Comparison of ENCODE assay signal across 22 cellular contexts in the genomic region with DNA sequence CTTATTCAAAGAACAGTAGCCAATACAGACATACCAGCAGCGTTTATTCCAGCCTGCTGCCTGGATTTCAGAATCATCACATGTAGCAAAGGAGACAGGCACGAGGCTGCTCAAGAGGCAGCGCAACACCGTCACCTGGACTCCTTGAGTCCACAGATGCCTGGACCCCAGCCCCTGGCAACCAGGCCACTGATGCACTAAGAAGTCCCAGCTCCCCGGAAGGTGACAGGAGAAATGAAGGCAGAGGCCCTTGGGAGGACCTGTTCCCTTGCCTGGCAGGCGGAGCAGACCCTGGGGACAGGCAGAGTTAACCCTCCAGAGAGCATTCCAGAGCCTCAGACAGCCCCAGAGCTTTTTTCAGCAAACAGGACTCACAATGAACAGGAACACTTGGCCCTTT. TPM values are rescaled to one million over a fixed set of nuclear protein-coding genes. Genes with fewer than 3 reads are reported as not detected.
DNase-seq lines count a peak whose midpoint lies in the region; ATAC-seq and TF ChIP-seq lines count a peak whose summit lies in the region.
"Had no signal": no experiment of that assay in that cellular context is flagged by ENCODE, and none has a peak within 500 bp of the region (broad histone marks: within the 10 kb centered on the region; RNA-seq: fewer than 3 reads in every experiment).

No MANE protein-coding gene starts in this region.

- H3K4me3 ChIP-seq in endodermal cell (ENCODE audit: low read length): no peak overlapping the region
- no peak overlapping the region for H3K4me3 ChIP-seq in BE2C (ENCODE audit: low read depth, low read length)

- no peaks in the 10 kb centered on the region for H3K27me3 Mint-ChIP-seq in WTC11 (ENCODE audit: low read depth)
- no peaks in the 10 kb centered on the region for H3K27me3 Mint-ChIP-seq in endodermal cell (ENCODE audit: insufficient read depth)
- H3K27me3 Mint-ChIP-seq in type B pancreatic cell: no peaks in the 10 kb centered on the region
- H3K27me3 Mint-ChIP-seq: IgD-negative memory B cell had no signal

- H3K9me3 Mint-ChIP-seq in WTC11 (no peaks in the 10 kb centered on the region), endodermal cell (no peaks in the 10 kb centered on the region), type B pancreatic cell (no peaks in the 10 kb centered on the region)
- H3K9me3 Mint-ChIP-seq: CD8-positive, alpha-beta memory T cell; IgD-negative memory B cell had no signal

- H3K9ac ChIP-seq in endodermal cell (ENCODE audit: extremely low read depth, low read length, poor library complexity, severe bottlenecking): no peak overlapping the region

- intact Hi-C loops in posterior vena cava (cut with DNase I): no loop called here

- H3K9me3 ChIP-seq in endodermal cell (ENCODE audit: control insufficient read depth, low read length) (no peaks in the 10 kb centered on the region), BE2C (no peaks in the 10 kb centered on the region)

- WGBS in endodermal cell (ENCODE audit: insufficient coverage in 1 of 2, insufficient read length in 1 of 2), 2 experiments: 90 to 95% methylated on average over 4 to 6 of the region's 6 CpGs

- H3K36me3 ChIP-seq in endodermal cell (ENCODE audit: control insufficient read depth, insufficient read depth, low read length): peaks cover 61% of the 10 kb centered on the region
- H3K36me3 ChIP-seq in BE2C: peaks cover 5% of the 10 kb centered on the region

- H3K36me3 Mint-ChIP-seq in WTC11 (peaks cover 24% of the 10 kb centered on the region), endodermal cell (ENCODE audit: low read depth) (peaks cover 50% of the 10 kb centered on the region), type B pancreatic cell (peaks cover 11% of the 10 kb centered on the region)

- H3K27ac Mint-ChIP-seq in WTC11 (0 out of 2 replicates have a peak overlapping the region, but pooled peaks have one; percentile 27), endodermal cell (no peak overlapping the region), type B pancreatic cell (peak overlapping the region; percentile 80)

- H3K4me1 ChIP-seq in endodermal cell (ENCODE audit: control insufficient read depth, insufficient read depth, low read length): peaks cover 11% of the 10 kb centered on the region
- no peaks in the 10 kb centered on the region for H3K4me1 ChIP-seq in BE2C

- CTCF ChIA-PET in WTC11 (lab: Charles Lee): interaction anchor here (5.9 to 22.8 kb wide), 3 partner anchors 16 to 99 kb away, joined by 32 to 456 read pairs (median 66); a partner anchor contains a TSS

- no peak for DNase-seq in WTC11 (ENCODE audit: low spot score)
- peak; percentile 36 for DNase-seq in endodermal cell
- DNase-seq in posterior vena cava (ENCODE audit: low spot score): peak; percentile 66
- no peak for DNase-seq in type B pancreatic cell (ENCODE audit: extremely low spot score, unreplicated experiment)
- no peak for DNase-seq in BE2C
- DNase-seq: C1 segment of cervical spinal cord; CD8-positive, alpha-beta memory T cell; NCI-H1105; NCI-H146; NCI-H2029 treated with DMSO at 0.1 percent for 48 hours; NCI-H226; NCI-H524; NCI-H774; NK-92 treated with Interleukin-12 subunit alpha and Interleukin-12 subunit beta, amount 100 ng/mL, for 24 hours had no signal

- POLR2A ChIA-PET in WTC11 (lab: Charles Lee): no interaction called here

- H3K4me3 Mint-ChIP-seq in WTC11 (no peak overlapping the region), endodermal cell (no peak overlapping the region), type B pancreatic cell (no peak overlapping the region)
- H3K4me3 Mint-ChIP-seq: CD8-positive, alpha-beta memory T cell; IgD-negative memory B cell had no signal

- no peaks in the 10 kb centered on the region for H3K4me1 Mint-ChIP-seq in WTC11
- peaks cover 18% of the 10 kb centered on the region for H3K4me1 Mint-ChIP-seq in endodermal cell
- peaks cover 24% of the 10 kb centered on the region for H3K4me1 Mint-ChIP-seq in type B pancreatic cell (ENCODE audit: unreplicated experiment)

- no peak overlapping the region for H3K27ac ChIP-seq in endodermal cell (ENCODE audit: low read depth, low read length)

- TF ChIP-seq CTCF in WTC11 (IDR thresholded peaks at IDR 0.05) (no peak), endodermal cell (conservative IDR thresholded peaks at IDR 0.05) (no peak), type B pancreatic cell (conservative IDR thresholded peaks at IDR 0.05) (no peak), BE2C (IDR thresholded peaks at IDR 0.05; ENCODE audit: low read depth, low read length) (no peak)

- no peaks in the 10 kb centered on the region for H3K27me3 ChIP-seq in endodermal cell (ENCODE audit: control insufficient read depth, insufficient read depth, low read length, poor library complexity, severe bottlenecking)
- H3K27me3 ChIP-seq in BE2C: no peaks in the 10 kb centered on the region

- no peak for ATAC-seq in WTC11
- no peak for ATAC-seq in GM21367 (IDR thresholded peaks at IDR 0.05; ENCODE audit: unreplicated experiment)
- no peak for ATAC-seq in GM21619 (IDR thresholded peaks at IDR 0.05; ENCODE audit: unreplicated experiment)
- ATAC-seq: Panc1, Right ventricle myocardium inferior had no signal

TF ChIP-seq in WTC11, 78 proteins besides CTCF, POLR2A, EP300 and RAD21 (continues in another document):
- TF ChIP-seq JUN (CRISPR knock-in tag; IDR thresholded peaks at IDR 0.05): no peak
- no peak for TF ChIP-seq CREM (CRISPR knock-in tag; IDR thresholded peaks at IDR 0.05)
- TF ChIP-seq, protein P1, sequence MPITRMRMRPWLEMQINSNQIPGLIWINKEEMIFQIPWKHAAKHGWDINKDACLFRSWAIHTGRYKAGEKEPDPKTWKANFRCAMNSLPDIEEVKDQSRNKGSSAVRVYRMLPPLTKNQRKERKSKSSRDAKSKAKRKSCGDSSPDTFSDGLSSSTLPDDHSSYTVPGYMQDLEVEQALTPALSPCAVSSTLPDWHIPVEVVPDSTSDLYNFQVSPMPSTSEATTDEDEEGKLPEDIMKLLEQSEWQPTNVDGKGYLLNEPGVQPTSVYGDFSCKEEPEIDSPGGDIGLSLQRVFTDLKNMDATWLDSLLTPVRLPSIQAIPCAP (CRISPR knock-in tag; IDR thresholded peaks at IDR 0.05): no peak
- TF ChIP-seq, protein P2, sequence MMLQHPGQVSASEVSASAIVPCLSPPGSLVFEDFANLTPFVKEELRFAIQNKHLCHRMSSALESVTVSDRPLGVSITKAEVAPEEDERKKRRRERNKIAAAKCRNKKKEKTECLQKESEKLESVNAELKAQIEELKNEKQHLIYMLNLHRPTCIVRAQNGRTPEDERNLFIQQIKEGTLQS (CRISPR knock-in tag; conservative IDR thresholded peaks at IDR 0.05): no peak
- TF ChIP-seq, protein P3, sequence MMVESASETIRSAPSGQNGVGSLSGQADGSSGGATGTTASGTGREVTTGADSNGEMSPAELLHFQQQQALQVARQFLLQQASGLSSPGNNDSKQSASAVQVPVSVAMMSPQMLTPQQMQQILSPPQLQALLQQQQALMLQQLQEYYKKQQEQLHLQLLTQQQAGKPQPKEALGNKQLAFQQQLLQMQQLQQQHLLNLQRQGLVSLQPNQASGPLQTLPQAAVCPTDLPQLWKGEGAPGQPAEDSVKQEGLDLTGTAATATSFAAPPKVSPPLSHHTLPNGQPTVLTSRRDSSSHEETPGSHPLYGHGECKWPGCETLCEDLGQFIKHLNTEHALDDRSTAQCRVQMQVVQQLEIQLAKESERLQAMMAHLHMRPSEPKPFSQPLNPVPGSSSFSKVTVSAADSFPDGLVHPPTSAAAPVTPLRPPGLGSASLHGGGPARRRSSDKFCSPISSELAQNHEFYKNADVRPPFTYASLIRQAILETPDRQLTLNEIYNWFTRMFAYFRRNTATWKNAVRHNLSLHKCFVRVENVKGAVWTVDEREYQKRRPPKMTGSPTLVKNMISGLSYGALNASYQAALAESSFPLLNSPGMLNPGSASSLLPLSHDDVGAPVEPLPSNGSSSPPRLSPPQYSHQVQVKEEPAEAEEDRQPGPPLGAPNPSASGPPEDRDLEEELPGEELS (CRISPR knock-in tag; IDR thresholded peaks at IDR 0.05): no peak
- TF ChIP-seq, protein P4, sequence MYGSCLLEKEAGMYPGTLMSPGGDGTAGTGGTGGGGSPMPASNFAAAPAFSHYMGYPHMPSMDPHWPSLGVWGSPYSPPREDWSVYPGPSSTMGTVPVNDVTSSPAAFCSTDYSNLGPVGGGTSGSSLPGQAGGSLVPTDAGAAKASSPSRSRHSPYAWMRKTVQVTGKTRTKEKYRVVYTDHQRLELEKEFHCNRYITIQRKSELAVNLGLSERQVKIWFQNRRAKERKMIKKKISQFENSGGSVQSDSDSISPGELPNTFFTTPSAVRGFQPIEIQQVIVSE (CRISPR knock-in tag; IDR thresholded peaks at IDR 0.05; ENCODE audit: borderline replicate concordance): no peak
- TF ChIP-seq ZNF219 (CRISPR knock-in tag; IDR thresholded peaks at IDR 0.05; ENCODE audit: borderline replicate concordance): no peak
- no peak for TF ChIP-seq ZNF671 (CRISPR knock-in tag; IDR thresholded peaks at IDR 0.05)

RNA-seq across cellular contexts. Expression of a gene that starts 16.5 kb away (rescaled TPM):
- total RNA-seq in WTC11 (2021): 0.05 TPM in 1 of 3 replicates, not detected in the others
- under 1 TPM in 1 of 2 donors, not detected in 1; 0.40 TPM for total RNA-seq in endodermal cell
- polyA plus RNA-seq in endodermal cell (2013, experiment 1 of 2): not detected
- polyA plus RNA-seq in endodermal cell (2013, experiment 2 of 2): not detected
- under 1 TPM; 0.38 to 0.97 TPM for total RNA-seq in posterior vena cava
- total RNA-seq in type B pancreatic cell (ENCODE audit: low replicate concordance): 9.3 and 17.7 TPM in 2 replicates
- 0.46 TPM for polyA plus RNA-seq in BE2C (2012; ENCODE audit: insufficient read depth, insufficient read length, low read depth)
- total RNA-seq: Daoy, H4, SK-MEL-5 had no signal

RNA-seq across cellular contexts. Expression of a gene that starts 17.3 kb away (rescaled TPM):
- total RNA-seq in WTC11 (2021): 48.9 to 53.1 TPM (median 51.0 TPM) in 3 replicates
- 10 to 100 TPM; 54.3 TPM for total RNA-seq in endodermal cell
- 40.1 TPM for polyA plus RNA-seq in endodermal cell (2013, experiment 1 of 2)
- polyA plus RNA-seq in endodermal cell (2013, experiment 2 of 2): 32.4 TPM
- total RNA-seq in posterior vena cava: 10 to 100 TPM; 14.5 to 14.8 TPM
- 64.7 and 90.4 TPM in 2 replicates for total RNA-seq in type B pancreatic cell (ENCODE audit: low replicate concordance)
- 69.1 TPM for polyA plus RNA-seq in BE2C (2012; ENCODE audit: insufficient read depth, insufficient read length, low read depth)

RNA-seq across cellular contexts. Expression of a gene that starts 17.5 kb away (rescaled TPM):
- total RNA-seq in WTC11 (2021) (67.5 to 86.8 TPM (median 72.0 TPM) in 3 replicates), endodermal cell (100 to 1,000 TPM in 1 of 2 donors, 10 to 100 TPM in 1; 96.5 to 113 TPM), posterior vena cava (10 to 100 TPM; 56.7 to 66.1 TPM), type B pancreatic cell (ENCODE audit: low replicate concordance) (88.1 and 89.3 TPM in 2 replicates)
- 93.1 TPM for polyA plus RNA-seq in endodermal cell (2013, experiment 1 of 2)
- polyA plus RNA-seq in endodermal cell (2013, experiment 2 of 2): 95.4 TPM
- 162 TPM for polyA plus RNA-seq in BE2C (2012; ENCODE audit: insufficient read depth, insufficient read length, low read depth)

Comparison
In these comparisons a context has a peak if more than half of its experiments do, and no peak if none do; other contexts are left out.
1. DNase-seq: peak in endodermal cell (single experiment) and posterior vena cava (single experiment); none in WTC11 (single experiment), type B pancreatic cell (single experiment) and BE2C (single experiment).